Comparison of ENCODE assay signal across 11 cellular contexts in genomic region chr15:81313686-81314085, GRCh38. TPM values are rescaled to one million over a fixed set of nuclear protein-coding genes. Genes with fewer than 3 reads are reported as not detected.
DNase-seq lines count a peak whose midpoint lies in the region; ATAC-seq, FAIRE-seq and TF ChIP-seq lines count a peak whose summit lies in the region.
"Had no signal": no experiment of that assay in that cellular context is flagged by ENCODE, and none has a peak within 500 bp of the region (broad histone marks: within the 10 kb centered on the region; RNA-seq: fewer than 3 reads in every experiment).

No MANE protein-coding gene starts in this region.

- peaks cover 26% of the 10 kb centered on the region for H3K36me3 Mint-ChIP-seq in HFFc6 (ENCODE audit: low read depth)
- peaks cover 86% of the 10 kb centered on the region for H3K36me3 Mint-ChIP-seq in activated T-helper 17 cell treated with anti-CD3 and anti-CD28 coated beads, Interleukin-2, amount 50 U/mL, for 72 hours (ENCODE audit: low read depth)

- H3K27ac ChIP-seq in keratinocyte (ENCODE audit: control insufficient read depth, insufficient read depth, low read length) (peak overlapping the region; percentile 93), stomach smooth muscle (ENCODE audit: low read length) (peak overlapping the region; percentile 46), adrenal gland (peak overlapping the region in 2 of 5 donors; percentile 61 to 74)

- H3K9me1 ChIP-seq in keratinocyte (ENCODE audit: control insufficient read depth, extremely low read depth, insufficient read depth, low read length): no peaks in the 10 kb centered on the region

- peak; percentile 56 for FAIRE-seq in keratinocyte (lab: Jason Lieb, UNC)
- FAIRE-seq: GM18507 had no signal

- no peak for TF ChIP-seq POLR2A in adrenal gland (IDR thresholded peaks at IDR 0.05)

- no peaks in the 10 kb centered on the region for H4K20me1 ChIP-seq in keratinocyte (ENCODE audit: control insufficient read depth, extremely low read depth, insufficient read depth, low read length)

- no peak for TF ChIP-seq CTCF in HFFc6 (IDR thresholded peaks at IDR 0.05)
- no peak for TF ChIP-seq CTCF in keratinocyte (optimal IDR thresholded peaks at IDR 0.05 in 1 of 3, IDR thresholded peaks at IDR 0.05 in 1 of 3, conservative IDR thresholded peaks at IDR 0.05 in 1 of 3; ENCODE audit: extremely low read depth in 1 of 3, insufficient read depth in 2 of 3, low read length in 3 of 3)
- no peak for TF ChIP-seq CTCF in adrenal gland (IDR thresholded peaks at IDR 0.05)

- no peak for DNase-seq in HFFc6
- DNase-seq in keratinocyte (ENCODE audit: low read depth, low spot score): no peak
- no peak for DNase-seq in GOT3 (lab: John Stamatoyannopoulos, UW)
- no peak for DNase-seq in adrenal gland
- DNase-seq: activated CD4-positive, alpha-beta T cell treated with anti-CD3 and anti-CD28 coated beads for 36 hours; GDM1; T-helper 1 cell had no signal

- H2AFZ ChIP-seq in keratinocyte (ENCODE audit: control insufficient read depth, low read length): no peak overlapping the region

- ATAC-seq in activated T-helper 17 cell treated with anti-CD3 and anti-CD28 coated beads, Interleukin-2, amount 50 U/mL, for 72 hours (replicated peaks): no peak
- ATAC-seq in HG02973 (IDR thresholded peaks at IDR 0.05; ENCODE audit: unreplicated experiment): no peak
- ATAC-seq: activated CD4-positive, alpha-beta T cell treated with anti-CD3 and anti-CD28 coated beads for 36 hours had no signal

- H3K9me3 Mint-ChIP-seq in HFFc6: no peaks in the 10 kb centered on the region
- H3K9me3 Mint-ChIP-seq in activated T-helper 17 cell treated with anti-CD3 and anti-CD28 coated beads, Interleukin-2, amount 50 U/mL, for 72 hours: no peaks in the 10 kb centered on the region

- no peak overlapping the region for H3K4me3 ChIP-seq in keratinocyte (ENCODE audit: control insufficient read depth in 2 of 3, extremely low read depth in 1 of 3, insufficient read depth in 2 of 3, low read depth in 1 of 3, low read length in 3 of 3)
- H3K4me3 ChIP-seq in stomach smooth muscle (ENCODE audit: low read length in 2 of 2): no peak overlapping the region
- H3K4me3 ChIP-seq in adrenal gland: no peak overlapping the region

- H3K4me3 Mint-ChIP-seq in HFFc6: no peak overlapping the region
- no peak overlapping the region for H3K4me3 Mint-ChIP-seq in activated T-helper 17 cell treated with anti-CD3 and anti-CD28 coated beads, Interleukin-2, amount 50 U/mL, for 72 hours
- H3K4me3 Mint-ChIP-seq: activated CD4-positive, alpha-beta T cell treated with anti-CD3 and anti-CD28 coated beads for 36 hours had no signal

- no peaks in the 10 kb centered on the region for H3K79me2 ChIP-seq in keratinocyte (ENCODE audit: control insufficient read depth, insufficient read depth, low read length)

- H3K27ac Mint-ChIP-seq in HFFc6: peak overlapping the region; percentile 72
- peak overlapping the region; percentile 46 for H3K27ac Mint-ChIP-seq in activated T-helper 17 cell treated with anti-CD3 and anti-CD28 coated beads, Interleukin-2, amount 50 U/mL, for 72 hours

- peaks cover 35% of the 10 kb centered on the region for H3K4me1 Mint-ChIP-seq in HFFc6 (ENCODE audit: low read depth)
- H3K4me1 Mint-ChIP-seq in activated T-helper 17 cell treated with anti-CD3 and anti-CD28 coated beads, Interleukin-2, amount 50 U/mL, for 72 hours: peaks cover 24% of the 10 kb centered on the region

- peaks cover 3% of the 10 kb centered on the region for H3K27me3 Mint-ChIP-seq in HFFc6 (ENCODE audit: insufficient read depth)
- H3K27me3 Mint-ChIP-seq in activated T-helper 17 cell treated with anti-CD3 and anti-CD28 coated beads, Interleukin-2, amount 50 U/mL, for 72 hours: no peaks in the 10 kb centered on the region
- H3K27me3 Mint-ChIP-seq: activated CD4-positive, alpha-beta T cell treated with anti-CD3 and anti-CD28 coated beads for 36 hours had no signal

- H3K4me2 ChIP-seq in keratinocyte (ENCODE audit: control insufficient read depth, extremely low read depth, insufficient read depth, low read depth, low read length): peak overlapping the region; percentile 74

- H3K27me3 ChIP-seq in keratinocyte (ENCODE audit: control insufficient read depth, extremely low read depth, insufficient read depth, low read length) (no peaks in the 10 kb centered on the region), stomach smooth muscle (ENCODE audit: control insufficient read depth in 1 of 2, insufficient read depth in 2 of 2, low read length in 2 of 2) (no peaks in the 10 kb centered on the region), adrenal gland (no peaks in the 10 kb centered on the region)

- 84 to 88% (median 87%) methylated on average over 5 of the region's 5 CpGs for WGBS in adrenal gland, 4 donors

- H3K9me3 ChIP-seq in keratinocyte (ENCODE audit: control insufficient read depth, low read depth, low read length) (no peaks in the 10 kb centered on the region), stomach smooth muscle (ENCODE audit: control insufficient read depth in 2 of 2, low read length in 2 of 2) (no peaks in the 10 kb centered on the region), adrenal gland (replicated peaks in 1 of 3) (no peaks in the 10 kb centered on the region)

- H3K36me3 ChIP-seq in keratinocyte (ENCODE audit: control insufficient read depth in 2 of 2, extremely low read depth in 1 of 2, insufficient read depth in 2 of 2, low read length in 2 of 2) (peaks cover 48 to 52% of the 10 kb centered on the region in 2 experiments), stomach smooth muscle (ENCODE audit: control insufficient read depth in 2 of 2, insufficient read depth in 2 of 2, low read length in 2 of 2) (peaks cover 5 to 16% of the 10 kb centered on the region in 2 donors), adrenal gland (replicated peaks in 1 of 2) (no peaks in the 10 kb centered on the region)

- H3K4me1 ChIP-seq in keratinocyte (ENCODE audit: control insufficient read depth, extremely low read depth, insufficient read depth, low read length): peaks cover 20% of the 10 kb centered on the region
- H3K4me1 ChIP-seq in stomach smooth muscle (ENCODE audit: control insufficient read depth, insufficient read depth, low read length): peaks cover 19% of the 10 kb centered on the region
- peaks cover 8 to 14% of the 10 kb centered on the region in 2 donors for H3K4me1 ChIP-seq in adrenal gland (replicated peaks in 1 of 2)

- intact Hi-C loops in adrenal gland (cut with DNase I): loop anchor here in 1 of 2 donors (10.0 kb wide), 1 partner anchor 319 kb away; no protein-coding TSS in a partner anchor

- H3K9ac ChIP-seq in keratinocyte (ENCODE audit: control insufficient read depth, extremely low read depth, insufficient read depth, low read length) (peak overlapping the region; percentile 74), stomach smooth muscle (ENCODE audit: low read length in 2 of 2) (no peak overlapping the region)

- dilution Hi-C loops in keratinocyte (cut with MboI; ENCODE audit: extremely low pct_ligation_motif_present, low sequenced_read_pairs): no loop called here

RNA-seq across cellular contexts. Expression of gene STARD5, which starts 10.3 kb away (rescaled TPM):
- total RNA-seq in HFFc6 (2021; fragmentation: NEBNext Ultra II Directional; extraction: Animal tissue kit (Norgen Biotek cat#: 25700)): 1 to 10 TPM; 2.7 to 4.0 (median 3.6) TPM
- 1 to 10 TPM; 5.9 to 8.8 TPM for total RNA-seq in activated T-helper 17 cell treated with anti-CD3 and anti-CD28 coated beads, Interleukin-2, amount 50 U/mL, for 72 hours
- polyA plus RNA-seq in keratinocyte (38.8 to 56.4 TPM (median 40.2 TPM) in 3 replicates), adrenal gland (1 to 10 TPM; 3.4 to 5.1 (median 3.8) TPM)
- 21.1 TPM for polyA plus RNA-seq in keratinocyte (2011; ENCODE audit: low read depth)
- polyA plus RNA-seq in keratinocyte (2011; cell fraction: cytosol; rRNA removed): 37.3 and 38.8 TPM in 2 replicates
- polyA plus RNA-seq in keratinocyte (2011; cell fraction: nucleus; rRNA removed): 99.9 and 113 TPM in 2 replicates
- polyA plus RNA-seq in keratinocyte (2012; ENCODE audit: low replicate concordance): 18.6 and 35.3 TPM in 2 replicates
- 35.0 to 74.5 TPM (median 47.4 TPM) in 3 replicates for polyA minus RNA-seq in keratinocyte
- polyA minus RNA-seq in keratinocyte (2011; cell fraction: cytosol; rRNA and poly(A)+ RNA removed): 14.6 TPM
- 22.9 and 38.5 TPM in 2 replicates for polyA minus RNA-seq in keratinocyte (2011; cell fraction: nucleus; rRNA and poly(A)+ RNA removed)
- total RNA-seq in adrenal gland: 1 to 10 TPM in 7 of 8 donors, under 1 TPM in 1; 0.97 to 6.1 (median 3.3) TPM
